9 cellular contexts compared by ENCODE assay signal in the genomic region with DNA sequence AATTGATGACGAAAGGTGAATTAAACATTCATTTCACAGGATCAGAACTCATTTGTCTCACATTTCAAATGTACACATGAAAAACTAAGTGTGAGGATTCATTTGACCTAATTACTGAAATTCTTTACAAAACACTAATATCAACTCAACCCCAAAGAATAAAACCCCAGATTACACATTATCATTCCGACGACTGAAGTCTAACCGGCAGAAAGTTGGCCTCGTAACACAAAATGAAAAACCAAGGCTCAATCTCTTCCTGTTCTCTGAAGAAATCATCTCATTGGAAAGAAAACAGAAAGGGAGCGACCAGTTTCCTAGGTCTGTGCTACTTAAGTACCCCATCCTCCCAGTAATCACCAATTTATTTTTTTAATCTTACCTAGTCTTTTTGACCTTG. TPM values are rescaled to one million over a fixed set of nuclear protein-coding genes. Genes with fewer than 3 reads are reported as not detected.
DNase-seq lines count a peak whose midpoint lies in the region; ATAC-seq and TF ChIP-seq lines count a peak whose summit lies in the region.
"Had no signal": no experiment of that assay in that cellular context is flagged by ENCODE, and none has a peak within 500 bp of the region (broad histone marks: within the 10 kb centered on the region; RNA-seq: fewer than 3 reads in every experiment).

No MANE protein-coding gene starts in this region.

- H3K27ac Mint-ChIP-seq in activated T-cell treated with anti-CD3 and anti-CD28 coated beads, Interleukin-2, amount 50 U/mL, for 24 hours: peak overlapping the region; percentile 92

- peak overlapping the region; percentile 81 for H3K4me3 ChIP-seq in SU-DHL-6 (ENCODE audit: insufficient read depth, low read length, poor library complexity, severe bottlenecking)
- peak overlapping the region; percentile 86 for H3K4me3 ChIP-seq in fibroblast of pulmonary artery (replicated peaks; ENCODE audit: low read depth, low read length)
- H3K4me3 ChIP-seq in skeletal muscle tissue (ENCODE audit: low read length in 3 of 3): peak overlapping the region in 2 of 3 donors; percentile 79 to 93
- H3K4me3 ChIP-seq in ovary: no peak overlapping the region

- H3K4me1 ChIP-seq in skeletal muscle tissue (ENCODE audit: control insufficient read depth in 3 of 3, insufficient read depth in 3 of 3, low read length in 3 of 3): peaks cover 16 to 29% (median 23%) of the 10 kb centered on the region in 3 donors
- peaks cover 1% of the 10 kb centered on the region for H3K4me1 ChIP-seq in ovary (ENCODE audit: insufficient read depth)

- H3K4me1 Mint-ChIP-seq in activated T-cell treated with anti-CD3 and anti-CD28 coated beads, Interleukin-2, amount 50 U/mL, for 24 hours (ENCODE audit: low read depth): peaks cover 37% of the 10 kb centered on the region

- DNase-seq in activated T-cell treated with anti-CD3 and anti-CD28 coated beads, Interleukin-2, amount 50 U/mL, for 24 hours: no peak
- no peak for DNase-seq in activated T-cell treated with anti-CD3 and anti-CD28 coated beads, Interleukin-2, amount 50 U/mL, for 48 hours
- DNase-seq in fibroblast of pulmonary artery (ENCODE audit: low read depth) (peak; percentile 11), DMS53 (lab: John Stamatoyannopoulos, UW) (no peak), ovary (no peak)
- DNase-seq: NCI-H1436 treated with DMSO at 0.1 percent for 48 hours had no signal

- intact Hi-C loops in ovary (cut with DNase I): no loop called here

- H4K20me1 ChIP-seq in SU-DHL-6 (ENCODE audit: low read depth, low read length): 0 out of 2 replicates have a peak, but pooled peaks cover 9% of the 10 kb centered on the region

- H3K9me3 Mint-ChIP-seq in activated T-cell treated with anti-CD3 and anti-CD28 coated beads, Interleukin-2, amount 50 U/mL, for 24 hours: no peaks in the 10 kb centered on the region

- H3K4me2 ChIP-seq in SU-DHL-6 (ENCODE audit: low read depth, low read length, poor library complexity, severe bottlenecking): peak overlapping the region; percentile 95

- ATAC-seq in HG03196 (IDR thresholded peaks at IDR 0.05; ENCODE audit: unreplicated experiment): no peak

- H3K27me3 ChIP-seq in SU-DHL-6 (ENCODE audit: low read length) (no peaks in the 10 kb centered on the region), skeletal muscle tissue (ENCODE audit: control insufficient read depth in 3 of 3, insufficient read depth in 3 of 3, low read length in 3 of 3) (no peaks in the 10 kb centered on the region), ovary (no peaks in the 10 kb centered on the region)

- H3K9me2 ChIP-seq in SU-DHL-6 (replicated peaks; ENCODE audit: insufficient read depth, low read length): no peaks in the 10 kb centered on the region

- peak overlapping the region; percentile 96 for H3K4me3 Mint-ChIP-seq in activated T-cell treated with anti-CD3 and anti-CD28 coated beads, Interleukin-2, amount 50 U/mL, for 24 hours

- H3K9me3 ChIP-seq in SU-DHL-6 (ENCODE audit: insufficient read depth, low read length) (no peaks in the 10 kb centered on the region), skeletal muscle tissue (ENCODE audit: control insufficient read depth in 3 of 3, low read length in 3 of 3) (no peaks in the 10 kb centered on the region), ovary (no peaks in the 10 kb centered on the region)

- 88 to 92% (median 89%) methylated on average over 6 of the region's 6 CpGs for WGBS in ovary, 3 donors

- H3K79me2 ChIP-seq in SU-DHL-6 (ENCODE audit: insufficient read depth, low read length): peaks cover 67% of the 10 kb centered on the region

- H2AFZ ChIP-seq in SU-DHL-6 (ENCODE audit: low read depth, low read length, severe bottlenecking): no peak overlapping the region

- H3K27ac ChIP-seq in SU-DHL-6 (ENCODE audit: low read depth, low read length): peak overlapping the region; percentile 63
- H3K27ac ChIP-seq in skeletal muscle tissue (ENCODE audit: low read depth, low read length): no peak overlapping the region
- H3K27ac ChIP-seq in ovary: no peak overlapping the region

- peaks cover 48% of the 10 kb centered on the region for H3K36me3 Mint-ChIP-seq in activated T-cell treated with anti-CD3 and anti-CD28 coated beads, Interleukin-2, amount 50 U/mL, for 24 hours (ENCODE audit: low read depth)

- no peak for TF ChIP-seq CTCF in SU-DHL-6 (IDR thresholded peaks at IDR 0.05; ENCODE audit: insufficient read depth, low read length, poor library complexity, severe bottlenecking)
- TF ChIP-seq CTCF in fibroblast of pulmonary artery (IDR thresholded peaks at IDR 0.05; ENCODE audit: low read length, missing control alignments): no peak
- no peak for TF ChIP-seq CTCF in ovary (IDR thresholded peaks at IDR 0.05)

- H3K36me3 ChIP-seq in SU-DHL-6 (ENCODE audit: low read length) (peaks cover 3% of the 10 kb centered on the region; the same call in 1 of the 2 replicates), skeletal muscle tissue (ENCODE audit: control insufficient read depth in 3 of 3, insufficient read depth in 3 of 3, low read length in 3 of 3) (peaks cover 0 to 5% (median 0%) of the 10 kb centered on the region in 3 donors), ovary (no peaks in the 10 kb centered on the region)

- no peak for TF ChIP-seq POLR2A in ovary (IDR thresholded peaks at IDR 0.05)

- H3K9ac ChIP-seq in SU-DHL-6 (ENCODE audit: low read length) (peak overlapping the region; percentile 94), skeletal muscle tissue (ENCODE audit: low read depth in 1 of 3, low read length in 3 of 3) (peak overlapping the region in 1 of 3 donors; percentile 82)

- TF ChIP-seq EP300 in ovary (IDR thresholded peaks at IDR 0.05): no peak

- H3K27me3 Mint-ChIP-seq in activated T-cell treated with anti-CD3 and anti-CD28 coated beads, Interleukin-2, amount 50 U/mL, for 24 hours: no peaks in the 10 kb centered on the region

- peaks cover 10% of the 10 kb centered on the region; the same call in 1 of the 2 replicates for H3F3A ChIP-seq in SU-DHL-6 (ENCODE audit: insufficient read depth)

RNA-seq across cellular contexts. Expression of gene JPT1, which starts 1.8 kb away (rescaled TPM):
- total RNA-seq in skeletal muscle tissue: 109 TPM
- total RNA-seq in ovary: 10 to 100 TPM; 12.9 to 46.4 (median 20.2) TPM
- polyA plus RNA-seq in ovary: 10 to 100 TPM; 20.0 to 54.5 TPM

RNA-seq across cellular contexts. Expression of gene NT5C, which starts 21.0 kb away (rescaled TPM):
- total RNA-seq in skeletal muscle tissue (32.9 TPM), ovary (100 to 1,000 TPM in 2 of 7 donors, 10 to 100 TPM in 5; 51.3 to 118 (median 65.9) TPM)
- polyA plus RNA-seq in ovary: 10 to 100 TPM; 10.0 to 72.9 TPM

RNA-seq across cellular contexts. Expression of gene SUMO2, which starts 30.2 kb away (rescaled TPM):
- 62.1 TPM for total RNA-seq in skeletal muscle tissue
- total RNA-seq in ovary: 100 to 1,000 TPM in 5 of 7 donors, 10 to 100 TPM in 2; 75.7 to 504 (median 395) TPM
- 100 to 1,000 TPM; 120 to 497 TPM for polyA plus RNA-seq in ovary

RNA-seq across cellular contexts. Expression of gene ARMC7, which starts 42.8 kb away (rescaled TPM):
- 1.0 TPM for total RNA-seq in skeletal muscle tissue
- total RNA-seq in ovary: 1 to 10 TPM; 4.6 to 8.5 (median 5.1) TPM
- polyA plus RNA-seq in ovary: 10 to 100 TPM in 1 of 2 donors, 1 to 10 TPM in 1; 5.7 to 10.5 TPM

RNA-seq across cellular contexts. Expression of gene NUP85, which starts 53.0 kb away (rescaled TPM):
- 22.4 TPM for total RNA-seq in skeletal muscle tissue
- 10 to 100 TPM; 23.4 to 82.2 (median 55.1) TPM for total RNA-seq in ovary
- 10 to 100 TPM; 38.1 to 41.1 TPM for polyA plus RNA-seq in ovary
